ENCODE assay signal across 22 cellular contexts in genomic region chr13:113945857-113946408, GRCh38. TPM values are rescaled to one million over a fixed set of nuclear protein-coding genes. Genes with fewer than 3 reads are reported as not detected.
DNase-seq lines count a peak whose midpoint lies in the region; ATAC-seq and TF ChIP-seq lines count a peak whose summit lies in the region.
"Had no signal": no experiment of that assay in that cellular context is flagged by ENCODE, and none has a peak within 500 bp of the region (broad histone marks: within the 10 kb centered on the region; RNA-seq: fewer than 3 reads in every experiment).

No MANE protein-coding gene starts in this region.

- no peak overlapping the region for H4K8ac ChIP-seq in H9 (replicated peaks; ENCODE audit: insufficient read length, low read depth, low read length)
- no peak overlapping the region for H4K8ac ChIP-seq in neuronal stem cell (ENCODE audit: low read depth, low read length)

- no peak overlapping the region for H2BK120ac ChIP-seq in H9 (ENCODE audit: low read depth, low read length, poor library complexity, severe bottlenecking)
- H2BK120ac ChIP-seq in neuronal stem cell (ENCODE audit: low read depth, low read length) = no peak overlapping the region

- ATAC-seq in T-helper 17 cell = no peak
- ATAC-seq in left lobe of liver = no peak
- ATAC-seq in HG02840 (IDR thresholded peaks at IDR 0.05; ENCODE audit: low FRiP score, unreplicated experiment) = no peak

- H2BK5ac ChIP-seq in H9 (ENCODE audit: insufficient read length, low read length) (no peak overlapping the region), neuronal stem cell (ENCODE audit: low read length) (peak overlapping the region; percentile 39)

- H3K14ac ChIP-seq in H9 (ENCODE audit: insufficient read depth, low read length) = no peak overlapping the region
- H3K14ac ChIP-seq in neuronal stem cell (ENCODE audit: low read length) = peak overlapping the region; percentile 82

- H2AK5ac ChIP-seq in H9 (ENCODE audit: insufficient read length, low read length) (no peak overlapping the region), neuronal stem cell (ENCODE audit: low read depth, low read length) (peak overlapping the region; percentile 94)

- no peak for TF ChIP-seq POLR2A in vagina (IDR thresholded peaks at IDR 0.05)

- H3K27ac Mint-ChIP-seq in H9 (no peak overlapping the region), T-helper 17 cell (peak overlapping the region; percentile 84)
- H3K27ac Mint-ChIP-seq: CD4-positive, alpha-beta T cell had no signal

- no peak overlapping the region for H2BK20ac ChIP-seq in H9 (ENCODE audit: low read depth, low read length, poor library complexity, severe bottlenecking)

- H3K4me3 Mint-ChIP-seq in H9 (no peak overlapping the region), T-helper 17 cell (peak overlapping the region; percentile 55)
- H3K4me3 Mint-ChIP-seq: CD4-positive, alpha-beta T cell had no signal

- H3K9me3 Mint-ChIP-seq in H9 = no peaks in the 10 kb centered on the region
- H3K9me3 Mint-ChIP-seq: CD4-positive, alpha-beta T cell had no signal

- H3K36me3 ChIP-seq in neuronal stem cell (replicated peaks in 1 of 2; ENCODE audit: control insufficient read depth in 2 of 2, insufficient read depth in 2 of 2, low read length in 2 of 2) (no peaks in the 10 kb centered on the region), vagina (no peaks in the 10 kb centered on the region)

- intact Hi-C loops in vagina (cut with DNase I) = no loop called here

- TF ChIP-seq CTCF in H9 (conservative IDR thresholded peaks at IDR 0.05) = no peak
- TF ChIP-seq CTCF in vagina (IDR thresholded peaks at IDR 0.05) = no peak

- H4K91ac ChIP-seq in H9 (ENCODE audit: insufficient read length, low read depth, low read length) (no peak overlapping the region), neuronal stem cell (ENCODE audit: low read depth, low read length, poor library complexity) (peak overlapping the region; percentile 72)

- H3K9me3 ChIP-seq in H9 (ENCODE audit: control insufficient read depth, low read depth, low read length) (no peaks in the 10 kb centered on the region), T-helper 17 cell (ENCODE audit: control insufficient read depth, low read length, poor library complexity, severe bottlenecking) (no peaks in the 10 kb centered on the region), neuronal stem cell (replicated peaks in 1 of 2; ENCODE audit: control insufficient read depth in 2 of 2, insufficient read depth in 1 of 2, low read depth in 1 of 2, low read length in 2 of 2) (no peaks in the 10 kb centered on the region), vagina (no peaks in the 10 kb centered on the region)
- H3K9me3 ChIP-seq: Caco-2 had no signal

- H3K36me3 Mint-ChIP-seq in H9 (ENCODE audit: insufficient read depth in 1 of 3, low read depth in 3 of 3) = no peaks in the 10 kb centered on the region
- peaks cover 2% of the 10 kb centered on the region for H3K36me3 Mint-ChIP-seq in T-helper 17 cell (ENCODE audit: low read depth)

- H3K4ac ChIP-seq in H9 (ENCODE audit: low read depth, low read length) (no peak overlapping the region), neuronal stem cell (ENCODE audit: low read length) (no peak overlapping the region)

- H3K4me3 ChIP-seq in neuronal stem cell (ENCODE audit: low read length in 2 of 2) = no peak overlapping the region
- H3K4me3 ChIP-seq in vagina = no peak overlapping the region
- H3K4me3 ChIP-seq: GM23248, SK-N-MC had no signal

- H3K23ac ChIP-seq in H9 (ENCODE audit: insufficient read length, low read depth, low read length) (no peak overlapping the region), neuronal stem cell (ENCODE audit: low read depth, low read length, poor library complexity) (peak overlapping the region; percentile 62)

- H3K23me2 ChIP-seq in H9 (ENCODE audit: insufficient read length, low read depth, low read length, poor library complexity, severe bottlenecking) = no peaks in the 10 kb centered on the region

- WGBS in H9 (ENCODE audit: extremely low coverage, insufficient read length, low lambda C conversion rate) = no CpG with 5 or more reads among the region's 26 CpGs
- WGBS in neuronal stem cell (ENCODE audit: extremely low coverage in 2 of 2, insufficient read length in 2 of 2, insufficient replicate concordance in 1 of 2), 2 donors = no CpG with 5 or more reads among the region's 26 CpGs

- no peaks in the 10 kb centered on the region for H3K27me3 ChIP-seq in H9 (ENCODE audit: insufficient read depth, low read length)
- H3K27me3 ChIP-seq in neuronal stem cell (ENCODE audit: control insufficient read depth in 3 of 3, insufficient read depth in 3 of 3, low read depth in 1 of 3, low read length in 3 of 3) = no peaks in the 10 kb centered on the region
- no peaks in the 10 kb centered on the region for H3K27me3 ChIP-seq in vagina

- H3K9ac ChIP-seq in H9 (ENCODE audit: extremely low read depth, insufficient read length, low read length) = no peak overlapping the region
- H3K9ac ChIP-seq in neuronal stem cell (ENCODE audit: low read depth, low read length, poor library complexity) = peak overlapping the region; percentile 70
- H3K9ac ChIP-seq: GM23248 had no signal

- H3K18ac ChIP-seq in H9 (ENCODE audit: insufficient read length, low read depth, low read length) = peak overlapping the region; percentile 11
- H3K18ac ChIP-seq in neuronal stem cell (ENCODE audit: low read length) = peak overlapping the region; percentile 64

- H3K27ac ChIP-seq in H9 (ENCODE audit: insufficient read length, low read depth, low read length) (no peak overlapping the region), neuronal stem cell (replicated peaks; ENCODE audit: low read length) (no peak overlapping the region), vagina (peak overlapping the region; percentile 35)
- H3K27ac ChIP-seq: GM23248, SK-N-MC had no signal

- H4K20me1 ChIP-seq in H9 (ENCODE audit: control insufficient read depth, insufficient read depth, insufficient read length) = no peaks in the 10 kb centered on the region

- no peaks in the 10 kb centered on the region for H3K4me1 Mint-ChIP-seq in H9
- peaks cover 3% of the 10 kb centered on the region for H3K4me1 Mint-ChIP-seq in T-helper 17 cell

- H3K4me2 ChIP-seq in H9 (ENCODE audit: insufficient read depth, insufficient read length, low read length) (no peak overlapping the region), neuronal stem cell (ENCODE audit: insufficient read depth, low read length, poor library complexity, severe bottlenecking) (no peak overlapping the region)

- H3K27me3 Mint-ChIP-seq in H9 (ENCODE audit: low read depth) (no peaks in the 10 kb centered on the region; the same call in 1 of the 2 replicates), T-helper 17 cell (no peaks in the 10 kb centered on the region)
- H3K27me3 Mint-ChIP-seq: CD4-positive, alpha-beta T cell had no signal

- H4K5ac ChIP-seq in H9 (ENCODE audit: insufficient read length, low read depth, low read length) = no peak overlapping the region

- no peak overlapping the region for H3T11ph ChIP-seq in H9 (ENCODE audit: low read length)

- H3K4me1 ChIP-seq in H9 (ENCODE audit: insufficient read depth, low read length) (no peaks in the 10 kb centered on the region), neuronal stem cell (ENCODE audit: control insufficient read depth in 2 of 2, insufficient read depth in 1 of 2, low read depth in 1 of 2, low read length in 2 of 2) (no peaks in the 10 kb centered on the region), vagina (peaks cover 12% of the 10 kb centered on the region)

- H3K79me2 ChIP-seq in H9 (ENCODE audit: insufficient read depth, low read length) = no peaks in the 10 kb centered on the region

- H2AFZ ChIP-seq in H9 (ENCODE audit: low read length) (no peak overlapping the region), neuronal stem cell (ENCODE audit: low read length) (no peak overlapping the region)
- H2AFZ ChIP-seq: GM23248 had no signal

- H2BK12ac ChIP-seq in H9 (ENCODE audit: insufficient read length, low read depth, low read length) (no peak overlapping the region), neuronal stem cell (ENCODE audit: low read length) (peak overlapping the region; percentile 36)

- DNase-seq in H9 (no peak), T-helper 17 cell (no peak), neuronal stem cell (ENCODE audit: low spot score) (no peak), vagina (ENCODE audit: extremely low spot score in 2 of 2) (no peak), left lobe of liver (ENCODE audit: low spot score) (no peak), DMS 273 (lab: John Stamatoyannopoulos, UW; ENCODE audit: unreplicated experiment) (no peak)
- DNase-seq: ACHN; AML-193; Caco-2; CD4-positive, alpha-beta T cell; DMS153; GDM1; GM23248; NCI-H1105 treated with DMSO at 0.1 percent for 48 hours; NCI-H1694; NCI-H2081 treated with DMSO at 0.1 percent for 48 hours; NCI-H510A treated with DMSO at 0.1 percent for 48 hours; NCI-H774; SHP77 had no signal

- no peaks in the 10 kb centered on the region for H3K79me1 ChIP-seq in H9 (ENCODE audit: insufficient read depth, low read depth, low read length, poor library complexity, severe bottlenecking)
- H3K79me1 ChIP-seq in neuronal stem cell (ENCODE audit: low read depth, low read length) = peaks cover 3% of the 10 kb centered on the region

- H2BK15ac ChIP-seq in H9 (ENCODE audit: low read depth, low read length) (no peak overlapping the region), neuronal stem cell (ENCODE audit: low read length) (no peak overlapping the region)

- no peak overlapping the region for H3K56ac ChIP-seq in H9 (ENCODE audit: insufficient read length, low read depth, low read length)

RNA-seq across cellular contexts. Expression of gene C13orf46, which starts 27.9 kb away (rescaled TPM):
- 0.15 and 0.55 TPM in 2 replicates for total RNA-seq in H9 (2021)
- total RNA-seq in T-helper 17 cell = 10 to 100 TPM; 18.6 to 22.6 TPM
- polyA plus RNA-seq in neuronal stem cell (2013, experiment 1 of 2) = 0.03 TPM
- polyA plus RNA-seq in neuronal stem cell (2013, experiment 2 of 2) = 0.04 TPM
- total RNA-seq in vagina = not detected
- 1.1 TPM for total RNA-seq in left lobe of liver
- total RNA-seq: Caco-2, Daoy, GM23248 had no signal
